In genomic region chr5:180067986-180068385, GRCh38 we compare ENCODE assay signal across 19 cellular contexts. TPM values are rescaled to one million over a fixed set of nuclear protein-coding genes. Genes with fewer than 3 reads are reported as not detected.
DNase-seq lines count a peak whose midpoint lies in the region; ATAC-seq and TF ChIP-seq lines count a peak whose summit lies in the region.
"Had no signal": no experiment of that assay in that cellular context is flagged by ENCODE, and none has a peak within 500 bp of the region (broad histone marks: within the 10 kb centered on the region; RNA-seq: fewer than 3 reads in every experiment).

No MANE protein-coding gene starts in this region.

- DNase-seq in PC-3, result no peak
- no peak for DNase-seq in NCI-H345 treated with DMSO at 0.1 percent for 48 hours (lab: John Stamatoyannopoulos, UW; ENCODE audit: unreplicated experiment)
- DNase-seq: activated CD4-positive, CD25-positive, alpha-beta regulatory T cell; activated naive CD4-positive, alpha-beta T cell treated with anti-CD3 and anti-CD28 coated beads, Interleukin-2, amount 10 ng/mL, durations not matched to agents 7 days and 5 days; CD8-positive, alpha-beta memory T cell; central memory CD4-positive, alpha-beta T cell; left ventricle myocardium inferior; naive thymus-derived CD8-positive, alpha-beta T cell; NCI-H1092 treated with DMSO at 0.1 percent for 48 hours; stimulated activated naive CD4-positive, alpha-beta T cell had no signal

- H3K27me3 ChIP-seq in BLaER1 (no peaks in the 10 kb centered on the region), PC-3 (ENCODE audit: low read length) (no peaks in the 10 kb centered on the region), endocrine pancreas (ENCODE audit: control insufficient read depth, insufficient read depth, low read length) (no peaks in the 10 kb centered on the region)
- H3K27me3 ChIP-seq: vagina had no signal

- H4K20me1 ChIP-seq in BLaER1, result peaks cover 63% of the 10 kb centered on the region
- H4K20me1 ChIP-seq in PC-3 (ENCODE audit: low read length), result 0 out of 2 replicates have a peak, but pooled peaks cover 14% of the 10 kb centered on the region

- H3K27me3 Mint-ChIP-seq in nephron (ENCODE audit: low read depth), result no peaks in the 10 kb centered on the region
- H3K27me3 Mint-ChIP-seq: naive thymus-derived CD8-positive, alpha-beta T cell had no signal

- no peaks in the 10 kb centered on the region for H3F3A ChIP-seq in PC-3 (ENCODE audit: low read length, unreplicated experiment)

- intact Hi-C loops in PC-3 (cut with micrococcal nuclease), result loop anchor here (2.0 kb wide), 1 partner anchor 161 kb away; the partner anchor contains the start of gene TBC1D9B

- H3K9me3 Mint-ChIP-seq in nephron, result peaks cover 10% of the 10 kb centered on the region
- H3K9me3 Mint-ChIP-seq: CD8-positive, alpha-beta memory T cell; naive thymus-derived CD8-positive, alpha-beta T cell had no signal

- H3K4me3 ChIP-seq in BLaER1, result no peak overlapping the region
- peak overlapping the region; percentile 77 for H3K4me3 ChIP-seq in PC-3 (ENCODE audit: low read length)
- peak overlapping the region; percentile 98 for H3K4me3 ChIP-seq in endocrine pancreas (ENCODE audit: control insufficient read depth, insufficient read depth, low read length)
- H3K4me3 ChIP-seq: left ventricle myocardium inferior, skin epidermis, vagina had no signal

- TF ChIP-seq CTCF in PC-3 (conservative IDR thresholded peaks at IDR 0.05; ENCODE audit: low read depth, low read length) (no peak), nephron (IDR thresholded peaks at IDR 0.05; ENCODE audit: unreplicated experiment in 3 of 3) (no peak)

- H3K9ac ChIP-seq in BLaER1 (peak overlapping the region; percentile 27; the same call in 1 of the 2 replicates), PC-3 (ENCODE audit: low read length) (no peak overlapping the region; the same call in 1 of the 2 replicates), endocrine pancreas (ENCODE audit: control insufficient read depth, insufficient read depth, low read length) (no peak overlapping the region)

- peaks cover 31% of the 10 kb centered on the region for H3K4me1 ChIP-seq in BLaER1
- H3K4me1 ChIP-seq in PC-3 (ENCODE audit: insufficient read depth, low read length), result peaks cover 30% of the 10 kb centered on the region
- peaks cover 5% of the 10 kb centered on the region for H3K4me1 ChIP-seq in endocrine pancreas (ENCODE audit: control insufficient read depth, insufficient read depth, low read length)

- no peaks in the 10 kb centered on the region for H3K9me2 ChIP-seq in PC-3 (replicated peaks; ENCODE audit: low read length)

- peak overlapping the region; percentile 45; the same call in 1 of the 2 replicates for H2AFZ ChIP-seq in PC-3 (ENCODE audit: low read length)

- peaks cover 66% of the 10 kb centered on the region for H3K79me2 ChIP-seq in PC-3 (ENCODE audit: low read length)

- BruUV-seq in PC-3 (replicated peaks; lab: Mats Ljungman, UMichigan), result no TSS peak

- H3K4me2 ChIP-seq in BLaER1 (peak overlapping the region; percentile 98), PC-3 (ENCODE audit: low read length) (peak overlapping the region; percentile 95)

- CTCF ChIA-PET in PC-3 (lab: Charles Lee), result no interaction called here

- H3K36me3 ChIP-seq in BLaER1 (peaks cover 43% of the 10 kb centered on the region), PC-3 (ENCODE audit: low read depth, low read length) (no peaks in the 10 kb centered on the region), endocrine pancreas (ENCODE audit: control insufficient read depth, insufficient read depth, low read length) (no peaks in the 10 kb centered on the region)
- H3K36me3 ChIP-seq: left ventricle myocardium inferior, vagina had no signal

- H3K36me3 Mint-ChIP-seq in nephron (ENCODE audit: low read depth), result peaks cover 22% of the 10 kb centered on the region
- H3K36me3 Mint-ChIP-seq: activated naive CD4-positive, alpha-beta T cell treated with anti-CD3 and anti-CD28 coated beads, Interleukin-2, amount 10 ng/mL, durations not matched to agents 7 days and 5 days; CD8-positive, alpha-beta memory T cell; naive thymus-derived CD8-positive, alpha-beta T cell had no signal

- H3K27ac Mint-ChIP-seq in nephron, result peak overlapping the region in 1 of 3 experiments; percentile 26
- H3K27ac Mint-ChIP-seq: activated naive CD4-positive, alpha-beta T cell treated with anti-CD3 and anti-CD28 coated beads, Interleukin-2, amount 10 ng/mL, durations not matched to agents 7 days and 5 days; naive thymus-derived CD8-positive, alpha-beta T cell had no signal

- peaks cover 36% of the 10 kb centered on the region for H3K4me1 Mint-ChIP-seq in nephron

- ATAC-seq in PC-3 (no peak), GM21825 (IDR thresholded peaks at IDR 0.05; ENCODE audit: unreplicated experiment) (no peak), esophagus mucosa (no peak), GM18867 (IDR thresholded peaks at IDR 0.05; ENCODE audit: unreplicated experiment) (no peak)
- ATAC-seq: HepG2; naive thymus-derived CD8-positive, alpha-beta T cell had no signal

- H3K4me3 Mint-ChIP-seq in nephron, result peak overlapping the region; percentile 14 to 94 (median 55)
- H3K4me3 Mint-ChIP-seq: activated naive CD4-positive, alpha-beta T cell treated with anti-CD3 and anti-CD28 coated beads, Interleukin-2, amount 10 ng/mL, durations not matched to agents 7 days and 5 days; naive thymus-derived CD8-positive, alpha-beta T cell had no signal

- H3K9me3 ChIP-seq in BLaER1, result peaks cover 50% of the 10 kb centered on the region
- no peaks in the 10 kb centered on the region for H3K9me3 ChIP-seq in PC-3 (ENCODE audit: low read length)
- no peaks in the 10 kb centered on the region for H3K9me3 ChIP-seq in endocrine pancreas (ENCODE audit: control insufficient read depth, low read length)
- H3K9me3 ChIP-seq: vagina had no signal

- POLR2A ChIA-PET in PC-3 (lab: Charles Lee; ENCODE audit: unreplicated experiment), result no interaction called here

- H3K27ac ChIP-seq in BLaER1 (no peak overlapping the region), PC-3 (ENCODE audit: low read length) (no peak overlapping the region)
- H3K27ac ChIP-seq: left ventricle myocardium inferior, skin epidermis, vagina had no signal

RNA-seq across cellular contexts. Expression of gene RNF130, which starts 3.6 kb away (rescaled TPM):
- total RNA-seq in PC-3 (2014; rRNA removed) (31.2 and 35.4 TPM in 2 replicates), esophagus mucosa (13.7 TPM)
